ENCODE assay signal across 17 cellular contexts in the genomic region with DNA sequence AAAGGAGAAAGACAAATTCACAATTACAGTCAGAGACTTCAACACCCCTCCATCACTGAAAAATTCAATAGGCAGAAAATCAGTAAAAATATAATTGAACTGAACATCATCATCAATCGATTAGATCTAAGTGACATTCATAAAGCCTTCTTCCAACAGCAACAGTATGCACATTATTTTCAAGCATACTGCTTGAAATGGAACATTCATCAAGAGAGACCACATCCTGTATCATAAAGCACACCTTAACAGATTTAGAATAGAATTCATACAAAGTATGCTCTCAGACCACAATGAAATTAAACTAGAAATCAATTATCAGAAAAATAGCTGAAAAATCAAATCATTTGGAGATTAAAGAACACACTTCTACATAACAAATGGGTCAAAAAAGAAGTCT.
"Had no signal": no experiment of that assay in that cellular context is flagged by ENCODE, and none has a peak within 500 bp of the region (broad histone marks: within the 10 kb centered on the region; RNA-seq: fewer than 3 reads in every experiment).

No MANE protein-coding gene starts in this region.

- H3K27me3 ChIP-seq: right lobe of liver had no signal

- H3K4me1 Mint-ChIP-seq: brain had no signal

- DNase-seq: activated CD4-positive, alpha-beta T cell treated with anti-CD3 and anti-CD28 coated beads for 4 hours; activated T-cell treated with anti-CD3 and anti-CD28 coated beads, Interleukin-2, amount 50 U/mL, for 1 hour; amygdala; hypothalamus; left cardiac atrium; occipital lobe; psoas muscle; right lobe of liver; substantia nigra; trophoblast cell had no signal

- H3K27ac Mint-ChIP-seq: brain; dendritic cell treated with granulocyte-macrophage colony-stimulating factor and Interleukin-4, amounts not matched to agents 40 ng/mL and 50 ng/mL, for 4 days; nephron; stimulated activated effector memory CD8-positive, alpha-beta T cell treated with anti-CD3 and anti-CD28 coated beads, Interleukin-12 subunit alpha, Interleukin-12 subunit beta, amount 100 ng/mL, for 72 hours had no signal

- ATAC-seq: esophagus mucosa; left cardiac atrium; psoas muscle; right lobe of liver; stimulated activated effector memory CD8-positive, alpha-beta T cell treated with anti-CD3 and anti-CD28 coated beads, Interleukin-12 subunit alpha, Interleukin-12 subunit beta, amount 100 ng/mL, for 72 hours had no signal

- H3K9me3 ChIP-seq: psoas muscle, right lobe of liver had no signal

- H3K4me3 ChIP-seq: lung, psoas muscle, right lobe of liver had no signal

- H3K4me1 ChIP-seq: psoas muscle, right lobe of liver had no signal

- H3K4me3 Mint-ChIP-seq: brain; dendritic cell treated with granulocyte-macrophage colony-stimulating factor and Interleukin-4, amounts not matched to agents 40 ng/mL and 50 ng/mL, for 4 days; nephron; stimulated activated effector memory CD8-positive, alpha-beta T cell treated with anti-CD3 and anti-CD28 coated beads, Interleukin-12 subunit alpha, Interleukin-12 subunit beta, amount 100 ng/mL, for 72 hours had no signal

- H3K9me3 Mint-ChIP-seq: brain; dendritic cell treated with granulocyte-macrophage colony-stimulating factor and Interleukin-4, amounts not matched to agents 40 ng/mL and 50 ng/mL, for 4 days; nephron; stimulated activated effector memory CD8-positive, alpha-beta T cell treated with anti-CD3 and anti-CD28 coated beads, Interleukin-12 subunit alpha, Interleukin-12 subunit beta, amount 100 ng/mL, for 72 hours had no signal

- H3K27me3 Mint-ChIP-seq: brain; dendritic cell treated with granulocyte-macrophage colony-stimulating factor and Interleukin-4, amounts not matched to agents 40 ng/mL and 50 ng/mL, for 4 days had no signal

- H3K27ac ChIP-seq: psoas muscle, right lobe of liver, VCaP had no signal
